9 cellular contexts compared by ENCODE assay signal in genomic region chr2:54524236-54524991, GRCh38.
DNase-seq lines count a peak whose midpoint lies in the region; TF ChIP-seq lines count a peak whose summit lies in the region.
"Had no signal": no experiment of that assay in that cellular context is flagged by ENCODE, and none has a peak within 500 bp of the region (broad histone marks: within the 10 kb centered on the region; RNA-seq: fewer than 3 reads in every experiment).

No MANE protein-coding gene starts in this region.

- no peaks in the 10 kb centered on the region for H3K27me3 ChIP-seq in spleen (replicated peaks in 1 of 7)
- no peaks in the 10 kb centered on the region for H3K27me3 ChIP-seq in WERI-Rb-1 (ENCODE audit: insufficient read depth, low read depth, severe bottlenecking)

- peaks cover 74% of the 10 kb centered on the region for H3K4me1 Mint-ChIP-seq in HFFc6 (ENCODE audit: low read depth)
- peaks cover 17% of the 10 kb centered on the region for H3K4me1 Mint-ChIP-seq in dendritic cell treated with granulocyte-macrophage colony-stimulating factor and Interleukin-4, amounts not matched to agents 40 ng/mL and 50 ng/mL, for 4 days (ENCODE audit: low read depth)

- peak; percentile 4 for DNase-seq in NCI-H2029 (lab: John Stamatoyannopoulos, UW)
- no peak for DNase-seq in NCI-H2029 treated with DMSO at 0.1 percent for 48 hours (lab: John Stamatoyannopoulos, UW)
- peak; percentile 35 for DNase-seq in HFFc6
- peak; percentile 68 for DNase-seq in NCI-H2227 treated with DMSO at 0.1 percent for 48 hours (lab: John Stamatoyannopoulos, UW)
- DNase-seq in spleen = no peak
- DNase-seq in WERI-Rb-1 = no peak
- DNase-seq in hippocampal formation (lab: John Stamatoyannopoulos, UW) = no peak

- peaks cover 0 to 26% (median 0%) of the 10 kb centered on the region in 6 donors for H3K36me3 ChIP-seq in spleen
- peaks cover 20% of the 10 kb centered on the region for H3K36me3 ChIP-seq in WERI-Rb-1

- H3K27me3 Mint-ChIP-seq in HFFc6 (ENCODE audit: insufficient read depth) = no peaks in the 10 kb centered on the region; the same call in 1 of the 2 replicates
- H3K27me3 Mint-ChIP-seq in dendritic cell treated with granulocyte-macrophage colony-stimulating factor and Interleukin-4, amounts not matched to agents 40 ng/mL and 50 ng/mL, for 4 days = peaks cover 6% of the 10 kb centered on the region

- H3K36me3 Mint-ChIP-seq in HFFc6 (ENCODE audit: low read depth) = peaks cover 38% of the 10 kb centered on the region
- no peaks in the 10 kb centered on the region for H3K36me3 Mint-ChIP-seq in dendritic cell treated with granulocyte-macrophage colony-stimulating factor and Interleukin-4, amounts not matched to agents 40 ng/mL and 50 ng/mL, for 4 days (ENCODE audit: low read depth)

- no peaks in the 10 kb centered on the region for H3K9me3 ChIP-seq in spleen
- H3K9me3 ChIP-seq in WERI-Rb-1 (ENCODE audit: severe bottlenecking) = no peaks in the 10 kb centered on the region

- intact Hi-C loops in dendritic cell treated with granulocyte-macrophage colony-stimulating factor and Interleukin-4, amounts not matched to agents 40 ng/mL and 50 ng/mL, for 4 days (cut with micrococcal nuclease) = loop anchor here (5.0 kb wide), 1 partner anchor 313 kb away; no protein-coding TSS in a partner anchor
- intact Hi-C loops in spleen (cut with DNase I; ENCODE audit: low total_unique reads) = loop anchor here (10.0 kb wide), 1 partner anchor 130 kb away; no protein-coding TSS in a partner anchor

- H3K4me3 ChIP-seq in spleen = no peak overlapping the region
- H3K4me3 ChIP-seq in WERI-Rb-1 (ENCODE audit: low read depth, low read length) = no peak overlapping the region
- H3K4me3 ChIP-seq: skin epidermis had no signal

- H3K27ac ChIP-seq in spleen (peak overlapping the region in 7 of 8 donors; percentile 40 to 68 (median 58)), WERI-Rb-1 (no peak overlapping the region)

- TF ChIP-seq CTCF in HFFc6 (IDR thresholded peaks at IDR 0.05) = no peak
- TF ChIP-seq CTCF in spleen (IDR thresholded peaks at IDR 0.05 in 8 of 11, conservative IDR thresholded peaks at IDR 0.05 in 3 of 11) = no peak
- no peak for TF ChIP-seq CTCF in WERI-Rb-1 (IDR thresholded peaks at IDR 0.05; ENCODE audit: low read depth, low read length)

- H3K4me3 Mint-ChIP-seq in HFFc6 = peak overlapping the region; percentile 2; the same call in 1 of the 2 replicates
- H3K4me3 Mint-ChIP-seq in dendritic cell treated with granulocyte-macrophage colony-stimulating factor and Interleukin-4, amounts not matched to agents 40 ng/mL and 50 ng/mL, for 4 days = no peak overlapping the region

- no peak for TF ChIP-seq POLR2A in spleen (IDR thresholded peaks at IDR 0.05)

- H3K9me3 Mint-ChIP-seq in HFFc6 = no peaks in the 10 kb centered on the region
- H3K9me3 Mint-ChIP-seq in dendritic cell treated with granulocyte-macrophage colony-stimulating factor and Interleukin-4, amounts not matched to agents 40 ng/mL and 50 ng/mL, for 4 days = no peaks in the 10 kb centered on the region

- 48 to 67% (median 58%) methylated on average over 13 of the region's 13 CpGs for WGBS in spleen, 5 donors

- peaks cover 0 to 37% (median 23%) of the 10 kb centered on the region in 6 donors for H3K4me1 ChIP-seq in spleen

- H3K27ac Mint-ChIP-seq in HFFc6 = peak overlapping the region; percentile 63
- peak overlapping the region; percentile 37 for H3K27ac Mint-ChIP-seq in dendritic cell treated with granulocyte-macrophage colony-stimulating factor and Interleukin-4, amounts not matched to agents 40 ng/mL and 50 ng/mL, for 4 days

Comparison
In these comparisons a context has a peak if more than half of its experiments do, and no peak if none do; other contexts are left out.
1. DNase-seq: peak in NCI-H2029 (single experiment), HFFc6 (single experiment) and NCI-H2227 treated with DMSO at 0.1 percent for 48 hours (single experiment); none in NCI-H2029 treated with DMSO at 0.1 percent for 48 hours (single experiment), spleen (single experiment), WERI-Rb-1 (single experiment) and hippocampal formation (0 of 2).